19 cellular contexts compared by ENCODE assay signal in genomic region chr2:129009555-129010146, GRCh38.
"Had no signal": no experiment of that assay in that cellular context is flagged by ENCODE, and none has a peak within 500 bp of the region (broad histone marks: within the 10 kb centered on the region; RNA-seq: fewer than 3 reads in every experiment).

No MANE protein-coding gene starts in this region.

- H3K27me3 ChIP-seq: dorsolateral prefrontal cortex, esophagus muscularis mucosa, foreskin keratinocyte, gastroesophageal sphincter, left lung had no signal

- H3K9me3 Mint-ChIP-seq: memory B cell had no signal

- H3K36me3 ChIP-seq: esophagus muscularis mucosa, gastroesophageal sphincter, heart left ventricle, left lung, lower lobe of right lung had no signal

- H3K9me3 ChIP-seq: esophagus muscularis mucosa, gastroesophageal sphincter, heart left ventricle, left lung, lower lobe of right lung had no signal

- H3K4me2 ChIP-seq: hepatocyte had no signal

- H3K79me2 ChIP-seq: hepatocyte had no signal

- H2AFZ ChIP-seq: hepatocyte had no signal

- H3K27ac Mint-ChIP-seq: memory B cell; naive thymus-derived CD4-positive, alpha-beta T cell had no signal

- H3K4me1 ChIP-seq: esophagus muscularis mucosa, gastroesophageal sphincter, heart left ventricle, left lung, lower lobe of right lung had no signal

- H3K4me1 Mint-ChIP-seq: memory B cell had no signal

- DNase-seq: dermis blood vessel endothelial cell; dorsolateral prefrontal cortex; effector CD4-positive, alpha-beta T cell; effector memory CD4-positive, alpha-beta T cell; foreskin keratinocyte; heart left ventricle; hypothalamus; left cardiac atrium; left lung; left ventricle myocardium superior; lower lobe of right lung; mesendoderm; midbrain; naive thymus-derived CD4-positive, alpha-beta T cell had no signal

- H3K27ac ChIP-seq: coronary artery, esophagus muscularis mucosa, foreskin keratinocyte, gastroesophageal sphincter, heart left ventricle, hepatocyte, left lung, lower lobe of right lung had no signal

- H3K4me3 Mint-ChIP-seq: memory B cell; naive thymus-derived CD4-positive, alpha-beta T cell had no signal

- H3K4me3 ChIP-seq: coronary artery, dorsolateral prefrontal cortex, esophagus muscularis mucosa, gastroesophageal sphincter, heart left ventricle, hepatocyte, left lung, lower lobe of right lung had no signal

- ATAC-seq: heart left ventricle; left cardiac atrium; left lung; left ventricle myocardium superior; naive thymus-derived CD4-positive, alpha-beta T cell had no signal

- H3K36me3 Mint-ChIP-seq: memory B cell; naive thymus-derived CD4-positive, alpha-beta T cell had no signal
